1 cellular context compared by ENCODE assay signal in genomic region chr19:39130337-39131254, GRCh38.
TF ChIP-seq lines count a peak whose summit lies in the region.

No MANE protein-coding gene starts in this region.

TF ChIP-seq in endothelial cell of umbilical vein, 7 proteins besides CTCF, POLR2A, EP300 and RAD21 (continued from another document):
- TF ChIP-seq MYC (IDR thresholded peaks at IDR 0.05; ENCODE audit: low read depth, low read length): no peak
- no peak for TF ChIP-seq MAX (IDR thresholded peaks at IDR 0.05; ENCODE audit: insufficient read depth, insufficient read length)
- no peak for TF ChIP-seq JUN (IDR thresholded peaks at IDR 0.05; ENCODE audit: borderline replicate concordance, insufficient read depth, insufficient read length, low read depth)
- TF ChIP-seq GATA2 (IDR thresholded peaks at IDR 0.05; ENCODE audit: insufficient read depth, insufficient read length, low read depth, low read length): no peak
TF ChIP-seq in endothelial cell of umbilical vein: peak in this region for 0.
